In genomic region chr3:42653560-42654330, GRCh38 we compare ENCODE assay signal across 8 cellular contexts. TPM values are rescaled to one million over a fixed set of nuclear protein-coding genes. Genes with fewer than 3 reads are reported as not detected.
DNase-seq lines count a peak whose midpoint lies in the region; ATAC-seq and TF ChIP-seq lines count a peak whose summit lies in the region.

Gene ZBTB47 (plus strand): TSS chr3:42653697. CDS start chr3:42658356, 4,659 bp downstream.

- TF ChIP-seq CTCF in fibroblast of the aortic adventitia (IDR thresholded peaks at IDR 0.05; ENCODE audit: insufficient read depth, low read length), result no peak

- ATAC-seq in naive B cell (ENCODE audit: low read depth in 2 of 2) (peak; percentile 13 to 35), HG02571 (IDR thresholded peaks at IDR 0.05; ENCODE audit: unreplicated experiment) (no peak), GM18519 (IDR thresholded peaks at IDR 0.05; ENCODE audit: low FRiP score, unreplicated experiment) (no peak)

- H3K4me1 Mint-ChIP-seq in activated CD4-positive, alpha-beta memory T cell treated with anti-CD3 and anti-CD28 coated beads, Interleukin-2, amount 10 ng/mL, durations not matched to agents 7 days and 5 days, result peaks cover 24% of the 10 kb centered on the region
- H3K4me1 Mint-ChIP-seq in naive B cell, result peaks cover 22 to 25% (median 24%) of the 10 kb centered on the region in 3 donors

- H3K4me3 Mint-ChIP-seq in activated CD4-positive, alpha-beta memory T cell treated with anti-CD3 and anti-CD28 coated beads, Interleukin-2, amount 10 ng/mL, durations not matched to agents 7 days and 5 days, result peak within 1 kb of the TSS; percentile 74
- H3K4me3 Mint-ChIP-seq in naive B cell, result peak within 1 kb of the TSS; percentile 67 to 93 (median 89)

- H3K27ac Mint-ChIP-seq in activated CD4-positive, alpha-beta memory T cell treated with anti-CD3 and anti-CD28 coated beads, Interleukin-2, amount 10 ng/mL, durations not matched to agents 7 days and 5 days, result no peak within 1 kb of the TSS
- H3K27ac Mint-ChIP-seq in naive B cell, result peak within 1 kb of the TSS in 5 of 6 donors; percentile 40 to 87 (median 80)

- peaks cover 9% of the 10 kb centered on the region for H3K36me3 Mint-ChIP-seq in activated CD4-positive, alpha-beta memory T cell treated with anti-CD3 and anti-CD28 coated beads, Interleukin-2, amount 10 ng/mL, durations not matched to agents 7 days and 5 days (ENCODE audit: low read depth)
- H3K36me3 Mint-ChIP-seq in naive B cell, result peaks cover 0 to 9% of the 10 kb centered on the region in 2 donors

- CTCF ChIA-PET in HEK293T (lab: Yijun Ruan, JAX), result no interaction called here
- CTCF ChIA-PET in activated CD4-positive, alpha-beta memory T cell treated with anti-CD3 and anti-CD28 coated beads, Interleukin-2, amount 10 ng/mL, durations not matched to agents 7 days and 5 days (lab: Charles Lee), result no interaction called here

- DNase-seq in C1 segment of cervical spinal cord (lab: John Stamatoyannopoulos, UW), result peak in 10 of 14 donors; percentile 51 to 85 (median 66)
- DNase-seq in HEK293T (ENCODE audit: extremely low spot score), result peak; percentile 43
- no peak for DNase-seq in activated CD4-positive, alpha-beta memory T cell treated with anti-CD3 and anti-CD28 coated beads, Interleukin-2, amount 10 ng/mL, durations not matched to agents 7 days and 5 days
- peak; percentile 46 for DNase-seq in fibroblast of the aortic adventitia (ENCODE audit: low read depth)
- no peak for DNase-seq in naive B cell
- DNase-seq in NCI-H345 (lab: John Stamatoyannopoulos, UW), result no peak

- peaks cover 10% of the 10 kb centered on the region for H3K27me3 Mint-ChIP-seq in activated CD4-positive, alpha-beta memory T cell treated with anti-CD3 and anti-CD28 coated beads, Interleukin-2, amount 10 ng/mL, durations not matched to agents 7 days and 5 days
- peaks cover 0 to 24% (median 17%) of the 10 kb centered on the region in 3 donors for H3K27me3 Mint-ChIP-seq in naive B cell

- H3K9me3 Mint-ChIP-seq in activated CD4-positive, alpha-beta memory T cell treated with anti-CD3 and anti-CD28 coated beads, Interleukin-2, amount 10 ng/mL, durations not matched to agents 7 days and 5 days, result no peaks in the 10 kb centered on the region
- peaks cover 0 to 2% (median 0%) of the 10 kb centered on the region in 7 donors for H3K9me3 Mint-ChIP-seq in naive B cell

- POLR2A ChIA-PET in HEK293T (lab: Yijun Ruan, JAX), result interaction anchor here (0.7 to 3.5 kb wide), 4 partner anchors 10 to 71 kb away, joined by 3 to 13 read pairs (median 4); partner anchors contain the start of gene NKTR
- POLR2A ChIA-PET in activated CD4-positive, alpha-beta memory T cell treated with anti-CD3 and anti-CD28 coated beads, Interleukin-2, amount 10 ng/mL, durations not matched to agents 7 days and 5 days (lab: Charles Lee), result interaction anchor here (1.6 to 2.9 kb wide), 3 partner anchors 12 to 91 kb away, joined by 4 to 12 read pairs (median 12); partner anchors contain the start of gene NKTR

- H3K4me3 ChIP-seq in fibroblast of the aortic adventitia (ENCODE audit: low read depth, low read length), result peak within 1 kb of the TSS; percentile 87

TF ChIP-seq in HEK293T, 16 proteins besides CTCF, POLR2A, EP300 and RAD21:
- no peak for TF ChIP-seq CTBP1 (IDR thresholded peaks at IDR 0.05; ENCODE audit: borderline replicate concordance)
- no peak for TF ChIP-seq FOXA1 (IDR thresholded peaks at IDR 0.05)
- no peak for TF ChIP-seq TARDBP (IDR thresholded peaks at IDR 0.05)
- TF ChIP-seq SUZ12 (IDR thresholded peaks at IDR 0.05), result no peak
- no peak for TF ChIP-seq HDGF (IDR thresholded peaks at IDR 0.05; ENCODE audit: borderline replicate concordance)
- no peak for TF ChIP-seq SP1 (IDR thresholded peaks at IDR 0.05)
- TF ChIP-seq ARNT (IDR thresholded peaks at IDR 0.05), result no peak
- no peak for TF ChIP-seq FOXK2 (IDR thresholded peaks at IDR 0.05)
- TF ChIP-seq BHLHE40 (IDR thresholded peaks at IDR 0.05; ENCODE audit: borderline replicate concordance), result no peak
- TF ChIP-seq FOXM1 (IDR thresholded peaks at IDR 0.05; ENCODE audit: borderline replicate concordance), result no peak
- TF ChIP-seq L3MBTL2 (conservative IDR thresholded peaks at IDR 0.05), result no peak
- no peak for TF ChIP-seq LEF1 (IDR thresholded peaks at IDR 0.05; ENCODE audit: borderline replicate concordance)
- no peak for TF ChIP-seq NFRKB (IDR thresholded peaks at IDR 0.05)
- TF ChIP-seq PKNOX1 (IDR thresholded peaks at IDR 0.05), result no peak
- no peak for TF ChIP-seq ZNF384 (IDR thresholded peaks at IDR 0.05)
- TF ChIP-seq ELF4 (IDR thresholded peaks at IDR 0.05), result no peak

RNA-seq across cellular contexts. Expression of gene ZBTB47, which starts in this region (rescaled TPM):
- 1 to 10 TPM in 1 of 2 experiments, under 1 TPM in 1; 0.93 to 1.1 TPM for total RNA-seq in activated CD4-positive, alpha-beta memory T cell treated with anti-CD3 and anti-CD28 coated beads, Interleukin-2, amount 10 ng/mL, durations not matched to agents 7 days and 5 days
- total RNA-seq in fibroblast of the aortic adventitia (ENCODE audit: low replicate concordance), result 22.3 and 41.8 TPM in 2 replicates
- not detected for polyA plus RNA-seq in naive B cell (ENCODE audit: low read depth in 6 of 6)

Comparison
In these comparisons a context has a peak if more than half of its experiments do, and no peak if none do; other contexts are left out.
1. RNA of gene ZBTB47 (total RNA-seq): 22.3 to 41.8 TPM in fibroblast of the aortic adventitia; 0.93 to 1.1 TPM in activated CD4-positive, alpha-beta memory T cell treated with anti-CD3 and anti-CD28 coated beads, Interleukin-2, amount 10 ng/mL, durations not matched to agents 7 days and 5 days; every median in the first group is over 10 times any median in the second.
2. Peak in ATAC-seq in naive B cell; RNA of the gene not detected or under 1 TPM.
3. DNase-seq: peak in C1 segment of cervical spinal cord (10 of 14), HEK293T (single experiment) and fibroblast of the aortic adventitia (single experiment); none in activated CD4-positive, alpha-beta memory T cell treated with anti-CD3 and anti-CD28 coated beads, Interleukin-2, amount 10 ng/mL, durations not matched to agents 7 days and 5 days (single experiment), naive B cell (single experiment) and NCI-H345 (single experiment).